8 cellular contexts compared by ENCODE assay signal in genomic region chr16:89925596-89926079, GRCh38. TPM values are rescaled to one million over a fixed set of nuclear protein-coding genes. Genes with fewer than 3 reads are reported as not detected.
DNase-seq lines count a peak whose midpoint lies in the region; ATAC-seq and TF ChIP-seq lines count a peak whose summit lies in the region.

No MANE protein-coding gene starts in this region.

- TF ChIP-seq POLR2A in heart left ventricle (IDR thresholded peaks at IDR 0.05), result no peak

- 1 to 3% (median 2%) methylated on average over 12 to 42 of the region's 42 CpGs for WGBS in heart left ventricle, 4 donors

- H3K4me3 ChIP-seq in heart left ventricle (peak overlapping the region; percentile 26 to 67 (median 56)), WERI-Rb-1 (ENCODE audit: low read depth, low read length) (peak overlapping the region; percentile 47), kidney epithelial cell (ENCODE audit: low read depth, low read length) (peak overlapping the region; percentile 93), upper lobe of right lung (peak overlapping the region; percentile 52)

- H3K9me3 ChIP-seq in heart left ventricle (no peaks in the 10 kb centered on the region), WERI-Rb-1 (ENCODE audit: severe bottlenecking) (no peaks in the 10 kb centered on the region), upper lobe of right lung (no peaks in the 10 kb centered on the region)

- DNase-seq in heart left ventricle, result no peak
- no peak for DNase-seq in left ventricle myocardium superior
- no peak for DNase-seq in WERI-Rb-1
- DNase-seq in kidney epithelial cell (ENCODE audit: low read depth), result no peak
- DNase-seq in upper lobe of right lung, result no peak
- no peak for DNase-seq in activated CD4-positive, alpha-beta T cell treated with anti-CD3 and anti-CD28 coated beads, Interleukin-2, amount 50 U/mL, for 48 hours
- no peak for DNase-seq in HK-2 (ENCODE audit: unreplicated experiment)

- intact Hi-C loops in heart left ventricle (cut with DNase I) (loop anchor here in 2 of 10 donors (2.0 to 10.0 kb wide), 2 partner anchors 47 to 51 kb away; partner anchors contain the start of gene TCF25 (in 1 of the 2)), left ventricle myocardium superior (cut with micrococcal nuclease) (no loop called here), upper lobe of right lung (cut with DNase I) (no loop called here)

- peaks cover 8 to 59% (median 30%) of the 10 kb centered on the region in 12 donors for H3K4me1 ChIP-seq in heart left ventricle
- H3K4me1 ChIP-seq in upper lobe of right lung, result peaks cover 38% of the 10 kb centered on the region

- H3K27ac ChIP-seq in heart left ventricle, result peak overlapping the region in 1 of 12 donors; percentile 22
- peak overlapping the region; percentile 62 for H3K27ac ChIP-seq in WERI-Rb-1
- H3K27ac ChIP-seq in upper lobe of right lung, result no peak overlapping the region

- ATAC-seq in heart left ventricle (no peak), left ventricle myocardium superior (no peak), upper lobe of right lung (no peak), HG02981 (IDR thresholded peaks at IDR 0.05; ENCODE audit: unreplicated experiment) (no peak)

- H3K27me3 ChIP-seq in heart left ventricle (peaks cover 0 to 42% (median 16%) of the 10 kb centered on the region in 9 donors), WERI-Rb-1 (ENCODE audit: insufficient read depth, low read depth, severe bottlenecking) (no peaks in the 10 kb centered on the region), kidney epithelial cell (ENCODE audit: control insufficient read depth, insufficient read depth, low read length) (no peaks in the 10 kb centered on the region), upper lobe of right lung (peaks cover 49% of the 10 kb centered on the region)

- TF ChIP-seq CTCF in heart left ventricle (IDR thresholded peaks at IDR 0.05) (no peak), WERI-Rb-1 (IDR thresholded peaks at IDR 0.05; ENCODE audit: low read depth, low read length) (no peak), kidney epithelial cell (IDR thresholded peaks at IDR 0.05; ENCODE audit: insufficient read depth, low read length, poor library complexity, severe bottlenecking) (no peak), upper lobe of right lung (IDR thresholded peaks at IDR 0.05) (no peak)

- H3K36me3 ChIP-seq in heart left ventricle (no peaks in the 10 kb centered on the region), WERI-Rb-1 (peaks cover 4% of the 10 kb centered on the region), kidney epithelial cell (ENCODE audit: control insufficient read depth, insufficient read depth, low read length) (no peaks in the 10 kb centered on the region), upper lobe of right lung (no peaks in the 10 kb centered on the region)

RNA-seq across cellular contexts. Expression of gene TUBB3, which starts 2.5 kb away (rescaled TPM):
- total RNA-seq in heart left ventricle (10 to 100 TPM in 2 of 9 donors, 1 to 10 TPM in 7; 1.2 to 18.1 (median 4.1) TPM), left ventricle myocardium superior (1.8 TPM), kidney epithelial cell (599 and 683 TPM in 2 replicates), upper lobe of right lung (1.5 TPM)
- polyA plus RNA-seq in heart left ventricle, result 1 to 10 TPM in 1 of 2 donors, under 1 TPM in 1; 0.19 to 9.1 TPM

RNA-seq across cellular contexts. Expression of gene MC1R, which starts 7.0 kb away (rescaled TPM):
- total RNA-seq in heart left ventricle, result 1 to 10 TPM in 6 of 9 donors, under 1 TPM in 3; 0.42 to 2.1 (median 1.3) TPM
- polyA plus RNA-seq in heart left ventricle, result 1 to 10 TPM; 1.4 to 1.6 TPM
- 1.1 TPM for total RNA-seq in left ventricle myocardium superior
- total RNA-seq in kidney epithelial cell, result 1.5 and 3.0 TPM in 2 replicates
- 3.6 TPM for total RNA-seq in upper lobe of right lung

RNA-seq across cellular contexts. Expression of gene DEF8, which starts 22.9 kb away (rescaled TPM):
- total RNA-seq in heart left ventricle (10 to 100 TPM; 29.0 to 89.3 (median 36.1) TPM), left ventricle myocardium superior (53.2 TPM), kidney epithelial cell (101 and 107 TPM in 2 replicates), upper lobe of right lung (70.0 TPM)
- 10 to 100 TPM; 57.1 to 68.8 TPM for polyA plus RNA-seq in heart left ventricle

RNA-seq across cellular contexts. Expression of gene TCF25, which starts 52.2 kb away (rescaled TPM):
- total RNA-seq in heart left ventricle, result 100 to 1,000 TPM in 5 of 9 donors, 10 to 100 TPM in 4; 75.8 to 115 (median 101) TPM
- polyA plus RNA-seq in heart left ventricle, result 10 to 100 TPM; 52.5 to 96.4 TPM
- 86.3 TPM for total RNA-seq in left ventricle myocardium superior
- total RNA-seq in kidney epithelial cell, result 145 and 149 TPM in 2 replicates
- 162 TPM for total RNA-seq in upper lobe of right lung

Comparison
In these comparisons a context has a peak if more than half of its experiments do, and no peak if none do; other contexts are left out.
1. RNA of gene TUBB3, which starts 2.5 kb away (total RNA-seq): 599 to 683 TPM in kidney epithelial cell; 1.2 to 18.1 TPM in heart left ventricle, 1.8 TPM in left ventricle myocardium superior (single experiment) and 1.5 TPM in upper lobe of right lung (single experiment); every median in the first group is over 10 times any median in the second.
2. Peak in every context shown above with its lines, with median percentiles within 50 percentile points of each other: H3K4me3 ChIP-seq.